In genomic region chr11:13315517-13316432, GRCh38 we compare ENCODE assay signal across 12 cellular contexts. TPM values are rescaled to one million over a fixed set of nuclear protein-coding genes. Genes with fewer than 3 reads are reported as not detected.
A peak's percentile ranks its signal among the peaks of the same experiment; 100 is the strongest.
DNase-seq lines count a peak whose midpoint lies in the region; ATAC-seq and TF ChIP-seq lines count a peak whose summit lies in the region.
"Had no signal": no experiment of that assay in that cellular context is flagged by ENCODE, and none has a peak within 500 bp of the region (broad histone marks: within the 10 kb centered on the region; RNA-seq: fewer than 3 reads in every experiment).

No MANE protein-coding gene starts in this region.

- H3K4me1 ChIP-seq in thyroid gland (peaks cover 58 to 85% of the 10 kb centered on the region in 2 donors), sigmoid colon (peaks cover 0 to 71% (median 43%) of the 10 kb centered on the region in 4 donors)

- no peaks in the 10 kb centered on the region for H3K9me3 Mint-ChIP-seq in activated CD8-positive, alpha-beta memory T cell treated with anti-CD3 and anti-CD28 coated beads, Interleukin-2, amount 10 ng/mL, durations not matched to agents 7 days and 5 days (ENCODE audit: low read depth)

- peak overlapping the region; percentile 10 for H3K27ac Mint-ChIP-seq in activated CD8-positive, alpha-beta memory T cell treated with anti-CD3 and anti-CD28 coated beads, Interleukin-2, amount 10 ng/mL, durations not matched to agents 7 days and 5 days

- TF ChIP-seq CTCF in thyroid gland (IDR thresholded peaks at IDR 0.05) (no peak), sigmoid colon (IDR thresholded peaks at IDR 0.05) (no peak)

- no peak overlapping the region for H3K4me3 Mint-ChIP-seq in activated CD8-positive, alpha-beta memory T cell treated with anti-CD3 and anti-CD28 coated beads, Interleukin-2, amount 10 ng/mL, durations not matched to agents 7 days and 5 days

- DNase-seq in activated CD8-positive, alpha-beta memory T cell treated with anti-CD3 and anti-CD28 coated beads, Interleukin-2, amount 10 ng/mL, durations not matched to agents 7 days and 5 days = no peak
- no peak for DNase-seq in activated CD8-positive, alpha-beta memory T cell treated with anti-CD3 and anti-CD28 coated beads, Interleukin-2, amount 50 U/mL, for 48 hours
- DNase-seq in MV-4-11 (lab: John Stamatoyannopoulos, UW) (peak; percentile 4), glomerular visceral epithelial cell (ENCODE audit: extremely low spot score) (peak; percentile 65), thyroid gland (peak; percentile 28 to 43), sigmoid colon (no peak)
- DNase-seq: ACHN, NCI-H1092 treated with DMSO at 0.1 percent for 48 hours, posterior cingulate gyrus had no signal

- peaks cover 31% of the 10 kb centered on the region for H3K36me3 Mint-ChIP-seq in activated CD8-positive, alpha-beta memory T cell treated with anti-CD3 and anti-CD28 coated beads, Interleukin-2, amount 10 ng/mL, durations not matched to agents 7 days and 5 days

- H3K9me3 ChIP-seq in thyroid gland (no peaks in the 10 kb centered on the region), sigmoid colon (no peaks in the 10 kb centered on the region)

- no peaks in the 10 kb centered on the region for H3K36me3 ChIP-seq in thyroid gland
- no peaks in the 10 kb centered on the region for H3K36me3 ChIP-seq in sigmoid colon

- H3K27me3 ChIP-seq in thyroid gland = no peaks in the 10 kb centered on the region
- no peaks in the 10 kb centered on the region for H3K27me3 ChIP-seq in sigmoid colon

- H3K4me3 ChIP-seq in thyroid gland (replicated peaks in 1 of 3) (no peak overlapping the region), sigmoid colon (no peak overlapping the region)

- no peak for ATAC-seq in activated CD8-positive, alpha-beta memory T cell treated with anti-CD3 and anti-CD28 coated beads, Interleukin-2, amount 10 ng/mL, durations not matched to agents 7 days and 5 days
- ATAC-seq in HG02642 (IDR thresholded peaks at IDR 0.05; ENCODE audit: poor library complexity, unreplicated experiment) (no peak), HG03097 (IDR thresholded peaks at IDR 0.05; ENCODE audit: low FRiP score, unreplicated experiment) (no peak)

- no peaks in the 10 kb centered on the region for H3K27me3 Mint-ChIP-seq in activated CD8-positive, alpha-beta memory T cell treated with anti-CD3 and anti-CD28 coated beads, Interleukin-2, amount 10 ng/mL, durations not matched to agents 7 days and 5 days

- 84 to 85% methylated on average over 11 of the region's 11 CpGs for WGBS in thyroid gland, 2 donors
- 92% methylated on average over 11 of the region's 11 CpGs for WGBS in sigmoid colon, 2 donors

- TF ChIP-seq EP300 in sigmoid colon (IDR thresholded peaks at IDR 0.05) = no peak

- CTCF ChIA-PET in activated CD8-positive, alpha-beta memory T cell treated with anti-CD3 and anti-CD28 coated beads, Interleukin-2, amount 10 ng/mL, durations not matched to agents 7 days and 5 days (lab: Charles Lee) = interaction anchor here (1.4 to 3.7 kb wide), 3 partner anchors 12 to 20 kb away, joined by 3 to 20 read pairs (median 5); no protein-coding TSS in a partner anchor

- intact Hi-C loops in thyroid gland (cut with DNase I) (no loop called here), sigmoid colon (cut with DNase I) (no loop called here)

- peak overlapping the region; percentile 65 to 78 (median 77) for H3K27ac ChIP-seq in thyroid gland
- H3K27ac ChIP-seq in sigmoid colon = peak overlapping the region in 1 of 4 donors; percentile 8
- H3K27ac ChIP-seq: epithelial cell of prostate had no signal

- no peak for TF ChIP-seq POLR2A in thyroid gland (IDR thresholded peaks at IDR 0.05)
- no peak for TF ChIP-seq POLR2A in sigmoid colon (IDR thresholded peaks at IDR 0.05)

- peaks cover 75% of the 10 kb centered on the region for H3K4me1 Mint-ChIP-seq in activated CD8-positive, alpha-beta memory T cell treated with anti-CD3 and anti-CD28 coated beads, Interleukin-2, amount 10 ng/mL, durations not matched to agents 7 days and 5 days

RNA-seq across cellular contexts. Expression of gene BMAL1, which starts 38.2 kb away (rescaled TPM):
- 10 to 100 TPM; 56.8 to 81.8 TPM for total RNA-seq in activated CD8-positive, alpha-beta memory T cell treated with anti-CD3 and anti-CD28 coated beads, Interleukin-2, amount 10 ng/mL, durations not matched to agents 7 days and 5 days
- 10 to 100 TPM; 41.2 to 97.5 (median 50.7) TPM for total RNA-seq in thyroid gland
- 10 to 100 TPM; 21.0 to 41.5 (median 29.1) TPM for total RNA-seq in sigmoid colon
- 10 to 100 TPM; 10.8 to 27.7 (median 13.8) TPM for polyA plus RNA-seq in sigmoid colon

Comparison
In these comparisons a context has a peak if more than half of its experiments do, and no peak if none do; other contexts are left out.
1. DNase-seq: peak in MV-4-11 (single experiment), glomerular visceral epithelial cell (single experiment) and thyroid gland (2 of 2); none in activated CD8-positive, alpha-beta memory T cell treated with anti-CD3 and anti-CD28 coated beads, Interleukin-2, amount 10 ng/mL, durations not matched to agents 7 days and 5 days (single experiment), activated CD8-positive, alpha-beta memory T cell treated with anti-CD3 and anti-CD28 coated beads, Interleukin-2, amount 50 U/mL, for 48 hours (single experiment) and sigmoid colon (single experiment).